8 cellular contexts compared by ENCODE assay signal in the genomic region with DNA sequence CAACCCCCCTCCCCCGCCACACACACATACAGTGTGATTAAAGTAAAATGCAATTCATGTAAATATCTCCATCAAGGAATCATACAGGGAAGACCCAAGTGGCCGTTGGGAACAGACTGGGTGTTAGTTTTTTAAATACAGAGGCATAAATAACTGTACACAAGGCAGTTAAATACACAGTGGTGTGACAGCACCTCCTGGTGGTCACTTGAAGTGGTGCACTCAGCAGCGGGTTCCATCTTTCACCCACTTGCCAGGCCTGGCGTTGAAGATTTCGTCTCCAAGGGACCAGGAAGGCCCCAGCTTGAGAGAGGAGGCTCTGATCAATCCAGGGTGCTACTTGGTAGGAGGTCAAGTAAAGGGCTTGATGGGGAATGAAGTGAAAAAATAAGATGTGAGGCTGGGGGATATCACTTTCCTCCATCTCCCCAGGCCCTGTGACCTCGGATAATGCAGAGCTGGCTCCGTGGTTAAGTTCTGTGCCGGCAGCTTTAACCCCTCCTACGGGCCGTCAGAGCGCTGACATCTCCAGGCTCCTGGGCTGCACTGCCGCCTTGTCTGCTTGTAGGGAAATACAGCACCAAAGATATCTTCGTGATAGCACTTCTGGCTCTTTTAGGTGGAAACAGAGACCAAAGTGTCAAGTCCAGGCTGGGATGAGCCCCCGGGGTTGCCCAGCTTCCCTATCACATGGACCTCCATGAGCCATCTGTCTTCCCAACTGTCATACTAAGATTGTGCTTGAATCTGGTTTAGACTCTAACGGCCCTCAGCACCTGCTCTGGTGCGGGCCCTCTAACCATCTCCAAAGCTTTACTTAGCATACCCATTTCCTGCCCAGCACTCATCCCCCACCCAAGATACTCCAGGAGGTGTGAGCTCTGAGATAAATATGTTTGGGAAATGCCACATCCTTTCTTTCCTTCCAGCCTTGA. TPM values are rescaled to one million over a fixed set of nuclear protein-coding genes. Genes with fewer than 3 reads are reported as not detected.
DNase-seq lines count a peak whose midpoint lies in the region; ATAC-seq and TF ChIP-seq lines count a peak whose summit lies in the region.

No MANE protein-coding gene starts in this region.

- peak overlapping the region; percentile 49 for H3K9ac ChIP-seq in DND-41 (ENCODE audit: low read depth, low read length)

- no peak overlapping the region for H3K27ac Mint-ChIP-seq in mesothelial cell of epicardium

- H3K36me3 Mint-ChIP-seq in mesothelial cell of epicardium: no peaks in the 10 kb centered on the region

- no peaks in the 10 kb centered on the region for H3K9me3 Mint-ChIP-seq in mesothelial cell of epicardium

- peaks cover 9% of the 10 kb centered on the region for H3K27me3 Mint-ChIP-seq in mesothelial cell of epicardium (ENCODE audit: low read depth)

- no peak overlapping the region for H3K4me3 ChIP-seq in DND-41 (ENCODE audit: low read depth in 1 of 2, low read length in 2 of 2)

- peaks cover 55% of the 10 kb centered on the region for H3K4me1 ChIP-seq in DND-41 (ENCODE audit: insufficient read depth, low read length)

- no peaks in the 10 kb centered on the region for H4K20me1 ChIP-seq in DND-41 (ENCODE audit: insufficient read depth, low read length)

- H3K27me3 ChIP-seq in DND-41 (ENCODE audit: insufficient read depth, low read length, poor library complexity): no peaks in the 10 kb centered on the region

- H3K36me3 ChIP-seq in DND-41 (ENCODE audit: insufficient read depth, low read length): peaks cover 11% of the 10 kb centered on the region; the same call in 1 of the 2 replicates

- peak; percentile 73 for ATAC-seq in DND-41 (ENCODE audit: insufficient read depth, low read depth)
- no peak for ATAC-seq in GM18861 (IDR thresholded peaks at IDR 0.05; ENCODE audit: unreplicated experiment)

- TF ChIP-seq CTCF in DND-41 (IDR thresholded peaks at IDR 0.05; ENCODE audit: borderline replicate concordance, extremely low read depth, low read length, poor library complexity, severe bottlenecking): peak; percentile 77
- peak; percentile 92 for TF ChIP-seq CTCF in mesothelial cell of epicardium (IDR thresholded peaks at IDR 0.05; ENCODE audit: unreplicated experiment)

- no peaks in the 10 kb centered on the region for H3K79me2 ChIP-seq in DND-41 (ENCODE audit: insufficient read depth, low read length)

- no peaks in the 10 kb centered on the region for H3K9me3 ChIP-seq in DND-41 (ENCODE audit: insufficient read depth, low read length, severe bottlenecking)

- no peak overlapping the region for H3K4me3 Mint-ChIP-seq in mesothelial cell of epicardium

- no peaks in the 10 kb centered on the region for H3K4me1 Mint-ChIP-seq in mesothelial cell of epicardium

- H3K4me2 ChIP-seq in DND-41 (ENCODE audit: insufficient read depth, low read length): 0 out of 2 replicates have a peak overlapping the region, but pooled peaks have one; percentile 19

- DNase-seq in DND-41 (peak; percentile 68), LoVo (ENCODE audit: low spot score) (peak; percentile 6), dermis blood vessel endothelial cell (peak; percentile 70), mesothelial cell of epicardium (ENCODE audit: low spot score in 2 of 2, unreplicated experiment in 2 of 2) (peak in 1 of 2 experiments; percentile 65), hepatic stellate cell (ENCODE audit: low spot score) (no peak)
- peak; percentile 70 for DNase-seq in activated CD4-positive, alpha-beta T cell treated with anti-CD3 and anti-CD28 coated beads, Interleukin-2, amount 50 U/mL, for 1 hour
- peak; percentile 89 for DNase-seq in stimulated activated CD8-positive, alpha-beta memory T cell treated with anti-CD3 and anti-CD28 coated beads, Interleukin-4, amount 100 ng/mL, for 48 hours

- H2AFZ ChIP-seq in DND-41 (ENCODE audit: low read depth, low read length): peak overlapping the region; percentile 30; the same call in 1 of the 2 replicates

- H3K27ac ChIP-seq in DND-41 (ENCODE audit: low read length): peak overlapping the region; percentile 93

RNA-seq across cellular contexts. Expression of gene LGALS9, which starts 20.7 kb away (rescaled TPM):
- total RNA-seq in dermis blood vessel endothelial cell (41.5 and 47.3 TPM in 2 replicates), mesothelial cell of epicardium (4.4 to 4.8 TPM (median 4.6 TPM) in 3 replicates)
